15 cellular contexts compared by ENCODE assay signal in genomic region chr14:63890553-63890952, GRCh38. TPM values are rescaled to one million over a fixed set of nuclear protein-coding genes. Genes with fewer than 3 reads are reported as not detected.
DNase-seq lines count a peak whose midpoint lies in the region; ATAC-seq and TF ChIP-seq lines count a peak whose summit lies in the region.
"Had no signal": no experiment of that assay in that cellular context is flagged by ENCODE, and none has a peak within 500 bp of the region (broad histone marks: within the 10 kb centered on the region; RNA-seq: fewer than 3 reads in every experiment).

No MANE protein-coding gene starts in this region.

- H3K27me3 ChIP-seq in CD4-positive, CD25-positive, alpha-beta regulatory T cell (ENCODE audit: control insufficient read depth, insufficient read depth, low read length), result no peaks in the 10 kb centered on the region
- H3K27me3 ChIP-seq in HUES6 (ENCODE audit: control insufficient read depth, insufficient read depth, low read length) (no peaks in the 10 kb centered on the region), endodermal cell (ENCODE audit: control insufficient read depth, insufficient read depth, low read length, poor library complexity, severe bottlenecking) (no peaks in the 10 kb centered on the region)
- H3K27me3 ChIP-seq: MG63 had no signal

- H3K4me3 Mint-ChIP-seq in CD4-positive, CD25-positive, alpha-beta regulatory T cell, result no peak overlapping the region
- H3K4me3 Mint-ChIP-seq in endodermal cell, result no peak overlapping the region
- no peak overlapping the region for H3K4me3 Mint-ChIP-seq in natural killer cell treated with Interleukin-12 subunit alpha and Interleukin-12 subunit beta and Interleukin-15 and Interleukin-18, amount 100 ng/mL, for 72 hours
- H3K4me3 Mint-ChIP-seq: activated naive CD8-positive, alpha-beta T cell; dendritic cell treated with granulocyte-macrophage colony-stimulating factor and Interleukin-4, amounts not matched to agents 40 ng/mL and 50 ng/mL, for 4 days; stimulated activated memory B cell treated with anti-CD40 and anti-IgM and Interleukin-4, amounts not matched to agents 10 μg/mL and 1 μg/mL and 100 μg/mL, for 72 hours had no signal

- peaks cover 7% of the 10 kb centered on the region for H3K4me1 ChIP-seq in CD4-positive, CD25-positive, alpha-beta regulatory T cell (ENCODE audit: control insufficient read depth, insufficient read depth, low read length, poor library complexity, severe bottlenecking)
- H3K4me1 ChIP-seq in HUES6 (ENCODE audit: control insufficient read depth, insufficient read depth, low read length) (peaks cover 46% of the 10 kb centered on the region), endodermal cell (ENCODE audit: control insufficient read depth, insufficient read depth, low read length) (no peaks in the 10 kb centered on the region)

- 91 to 100% methylated on average over 1 of the region's 1 CpG for WGBS in endodermal cell (ENCODE audit: insufficient coverage in 1 of 2, insufficient read length in 1 of 2), 2 experiments

- H3K9me3 Mint-ChIP-seq in CD4-positive, CD25-positive, alpha-beta regulatory T cell, result no peaks in the 10 kb centered on the region
- no peaks in the 10 kb centered on the region for H3K9me3 Mint-ChIP-seq in endodermal cell
- H3K9me3 Mint-ChIP-seq in natural killer cell treated with Interleukin-12 subunit alpha and Interleukin-12 subunit beta and Interleukin-15 and Interleukin-18, amount 100 ng/mL, for 72 hours, result no peaks in the 10 kb centered on the region
- H3K9me3 Mint-ChIP-seq: dendritic cell treated with granulocyte-macrophage colony-stimulating factor and Interleukin-4, amounts not matched to agents 40 ng/mL and 50 ng/mL, for 4 days; stimulated activated memory B cell treated with anti-CD40 and anti-IgM and Interleukin-4, amounts not matched to agents 10 μg/mL and 1 μg/mL and 100 μg/mL, for 72 hours had no signal

- peak overlapping the region; percentile 38 to 72 (median 67) for H3K27ac Mint-ChIP-seq in CD4-positive, CD25-positive, alpha-beta regulatory T cell
- H3K27ac Mint-ChIP-seq in endodermal cell, result peak overlapping the region; percentile 22
- H3K27ac Mint-ChIP-seq in natural killer cell treated with Interleukin-12 subunit alpha and Interleukin-12 subunit beta and Interleukin-15 and Interleukin-18, amount 100 ng/mL, for 72 hours, result peak overlapping the region; percentile 22 to 74
- H3K27ac Mint-ChIP-seq: activated naive CD8-positive, alpha-beta T cell; dendritic cell treated with granulocyte-macrophage colony-stimulating factor and Interleukin-4, amounts not matched to agents 40 ng/mL and 50 ng/mL, for 4 days; stimulated activated memory B cell treated with anti-CD40 and anti-IgM and Interleukin-4, amounts not matched to agents 10 μg/mL and 1 μg/mL and 100 μg/mL, for 72 hours had no signal

- H3K4me3 ChIP-seq in CD4-positive, CD25-positive, alpha-beta regulatory T cell (ENCODE audit: low read depth, low read length), result no peak overlapping the region
- H3K4me3 ChIP-seq in HUES6 (ENCODE audit: low read depth, low read length) (peak overlapping the region; percentile 32), endodermal cell (ENCODE audit: low read length) (no peak overlapping the region)
- H3K4me3 ChIP-seq: lung, MG63 had no signal

- ATAC-seq in CD4-positive, CD25-positive, alpha-beta regulatory T cell (ENCODE audit: low read depth in 2 of 2), result no peak
- no peak for ATAC-seq in natural killer cell treated with Interleukin-12 subunit alpha and Interleukin-12 subunit beta and Interleukin-15 and Interleukin-18, amount 100 ng/mL, for 72 hours
- no peak for ATAC-seq in GM21528 (IDR thresholded peaks at IDR 0.05; ENCODE audit: low FRiP score, unreplicated experiment)
- ATAC-seq: stimulated activated memory B cell treated with anti-CD40 and anti-IgM and Interleukin-4, amounts not matched to agents 10 μg/mL and 1 μg/mL and 100 μg/mL, for 72 hours had no signal

- TF ChIP-seq CTCF in endodermal cell (conservative IDR thresholded peaks at IDR 0.05), result no peak

- no peak overlapping the region for H3K27ac ChIP-seq in CD4-positive, CD25-positive, alpha-beta regulatory T cell (ENCODE audit: insufficient read depth, low read length, poor library complexity, severe bottlenecking)
- H3K27ac ChIP-seq in HUES6 (ENCODE audit: low read depth, low read length) (peak overlapping the region; percentile 92), endodermal cell (ENCODE audit: low read depth, low read length) (no peak overlapping the region)
- H3K27ac ChIP-seq: HL-60 had no signal

- H3K9ac ChIP-seq in HUES6 (ENCODE audit: low read length) (peak overlapping the region; percentile 57), endodermal cell (ENCODE audit: extremely low read depth, low read length, poor library complexity, severe bottlenecking) (no peak overlapping the region)

- peaks cover 4% of the 10 kb centered on the region for H3K36me3 Mint-ChIP-seq in CD4-positive, CD25-positive, alpha-beta regulatory T cell
- H3K36me3 Mint-ChIP-seq in endodermal cell (ENCODE audit: low read depth), result no peaks in the 10 kb centered on the region
- H3K36me3 Mint-ChIP-seq in natural killer cell treated with Interleukin-12 subunit alpha and Interleukin-12 subunit beta and Interleukin-15 and Interleukin-18, amount 100 ng/mL, for 72 hours, result no peaks in the 10 kb centered on the region
- H3K36me3 Mint-ChIP-seq: stimulated activated memory B cell treated with anti-CD40 and anti-IgM and Interleukin-4, amounts not matched to agents 10 μg/mL and 1 μg/mL and 100 μg/mL, for 72 hours had no signal

- H3K36me3 ChIP-seq in CD4-positive, CD25-positive, alpha-beta regulatory T cell (ENCODE audit: control insufficient read depth, insufficient read depth, low read length), result peaks cover 10% of the 10 kb centered on the region
- no peaks in the 10 kb centered on the region for H3K36me3 ChIP-seq in HUES6 (ENCODE audit: control insufficient read depth, insufficient read depth, low read length)
- no peaks in the 10 kb centered on the region for H3K36me3 ChIP-seq in endodermal cell (ENCODE audit: control insufficient read depth, insufficient read depth, low read length)
- H3K36me3 ChIP-seq: MG63 had no signal

- no peaks in the 10 kb centered on the region for H3K9me3 ChIP-seq in CD4-positive, CD25-positive, alpha-beta regulatory T cell (ENCODE audit: control insufficient read depth in 2 of 2, low read length in 2 of 2)
- H3K9me3 ChIP-seq in HUES6 (ENCODE audit: control insufficient read depth, insufficient read depth, low read depth, low read length), result no peaks in the 10 kb centered on the region
- no peaks in the 10 kb centered on the region for H3K9me3 ChIP-seq in endodermal cell (ENCODE audit: control insufficient read depth, low read length)
- H3K9me3 ChIP-seq: MG63 had no signal

- no peak for DNase-seq in CD4-positive, CD25-positive, alpha-beta regulatory T cell
- DNase-seq in endodermal cell (no peak), NCI-H2107 (lab: John Stamatoyannopoulos, UW) (no peak), SKM-1 (lab: John Stamatoyannopoulos, UW; ENCODE audit: unreplicated experiment) (no peak)
- DNase-seq in natural killer cell treated with Interleukin-12 subunit alpha and Interleukin-12 subunit beta and Interleukin-15 and Interleukin-18, amount 100 ng/mL, for 72 hours (ENCODE audit: low spot score), result no peak
- DNase-seq in activated CD4-positive, alpha-beta T cell treated with anti-CD3 and anti-CD28 coated beads, Interleukin-2, amount 50 U/mL, for 1 hour, result no peak
- DNase-seq: MG63; stimulated activated CD4-positive, alpha-beta T cell treated with anti-CD3 and anti-CD28 coated beads, Interleukin-2, amount 100 ng/mL, for 24 hours had no signal

- peaks cover 27 to 43% (median 34%) of the 10 kb centered on the region in 4 donors for H3K4me1 Mint-ChIP-seq in CD4-positive, CD25-positive, alpha-beta regulatory T cell
- H3K4me1 Mint-ChIP-seq in endodermal cell, result peaks cover 24% of the 10 kb centered on the region
- H3K4me1 Mint-ChIP-seq in natural killer cell treated with Interleukin-12 subunit alpha and Interleukin-12 subunit beta and Interleukin-15 and Interleukin-18, amount 100 ng/mL, for 72 hours (ENCODE audit: low read depth in 2 of 2), result peaks cover 24 to 27% of the 10 kb centered on the region in 2 donors

- H3K27me3 Mint-ChIP-seq in CD4-positive, CD25-positive, alpha-beta regulatory T cell, result no peaks in the 10 kb centered on the region
- H3K27me3 Mint-ChIP-seq in endodermal cell (ENCODE audit: insufficient read depth), result no peaks in the 10 kb centered on the region
- H3K27me3 Mint-ChIP-seq in natural killer cell treated with Interleukin-12 subunit alpha and Interleukin-12 subunit beta and Interleukin-15 and Interleukin-18, amount 100 ng/mL, for 72 hours, result no peaks in the 10 kb centered on the region
- H3K27me3 Mint-ChIP-seq: activated naive CD8-positive, alpha-beta T cell; stimulated activated memory B cell treated with anti-CD40 and anti-IgM and Interleukin-4, amounts not matched to agents 10 μg/mL and 1 μg/mL and 100 μg/mL, for 72 hours had no signal

RNA-seq across cellular contexts. Expression of gene SYNE2, which starts 37.7 kb away (rescaled TPM):
- total RNA-seq in CD4-positive, CD25-positive, alpha-beta regulatory T cell, result 348 TPM
- polyA plus RNA-seq in CD4-positive, CD25-positive, alpha-beta regulatory T cell, result 10 to 100 TPM; 25.6 to 44.9 (median 32.2) TPM
- 10 to 100 TPM; 65.8 to 70.0 TPM for total RNA-seq in endodermal cell
- 32.8 TPM for polyA plus RNA-seq in endodermal cell (2013, experiment 1 of 2)
- 36.8 TPM for polyA plus RNA-seq in endodermal cell (2013, experiment 2 of 2)
- 10 to 100 TPM; 86.7 to 97.4 TPM for total RNA-seq in natural killer cell treated with Interleukin-12 subunit alpha and Interleukin-12 subunit beta and Interleukin-15 and Interleukin-18, amount 100 ng/mL, for 72 hours
